ENCODE assay signal across 26 cellular contexts in the genomic region with DNA sequence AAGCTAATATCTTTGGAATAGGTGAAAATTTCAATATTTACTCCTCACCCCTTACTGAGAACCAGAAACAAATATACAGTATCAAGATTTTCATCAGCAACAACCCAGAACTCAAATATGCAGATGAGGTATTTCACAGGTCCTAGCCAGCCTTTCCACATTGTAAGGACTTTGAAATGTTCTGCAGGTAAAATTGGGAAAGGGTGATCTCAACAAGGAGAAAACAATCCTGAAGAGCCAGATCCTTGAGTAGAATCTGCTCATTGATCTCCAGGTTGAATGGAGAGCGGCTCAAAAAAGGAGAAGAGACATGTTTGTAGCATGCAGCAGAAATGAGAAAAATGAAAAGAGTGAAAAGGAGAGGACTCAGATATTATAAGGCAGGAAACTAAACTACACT.
DNase-seq lines count a peak whose midpoint lies in the region; ATAC-seq, FAIRE-seq and TF ChIP-seq lines count a peak whose summit lies in the region.
"Had no signal": no experiment of that assay in that cellular context is flagged by ENCODE, and none has a peak within 500 bp of the region (broad histone marks: within the 10 kb centered on the region; RNA-seq: fewer than 3 reads in every experiment).

No MANE protein-coding gene starts in this region.

- no peaks in the 10 kb centered on the region for H3K27me3 ChIP-seq in GM23338 (ENCODE audit: insufficient read depth)
- H3K27me3 ChIP-seq in PC-9 (ENCODE audit: insufficient read depth, low read depth) = no peaks in the 10 kb centered on the region
- no peaks in the 10 kb centered on the region for H3K27me3 ChIP-seq in hepatocyte
- H3K27me3 ChIP-seq in trophoblast cell (ENCODE audit: insufficient read depth, low read length) = no peaks in the 10 kb centered on the region
- no peaks in the 10 kb centered on the region for H3K27me3 ChIP-seq in HepG2 (ENCODE audit: control insufficient read depth in 1 of 2, insufficient read depth in 2 of 2, low read length in 2 of 2)
- H3K27me3 ChIP-seq in left lung = no peaks in the 10 kb centered on the region
- H3K27me3 ChIP-seq: BE2C, BLaER1 had no signal

- H3K14ac ChIP-seq in trophoblast cell (ENCODE audit: low read length) = no peak overlapping the region

- H4K91ac ChIP-seq in trophoblast cell (ENCODE audit: low read depth, low read length) = no peak overlapping the region

- H3K4me1 ChIP-seq in GM23338 (ENCODE audit: insufficient read depth) = no peaks in the 10 kb centered on the region
- no peaks in the 10 kb centered on the region for H3K4me1 ChIP-seq in PC-9 (replicated peaks; ENCODE audit: insufficient read depth)
- H3K4me1 ChIP-seq in hepatocyte (ENCODE audit: insufficient read depth) = no peaks in the 10 kb centered on the region
- no peaks in the 10 kb centered on the region for H3K4me1 ChIP-seq in trophoblast cell (ENCODE audit: control insufficient read depth in 1 of 2, insufficient read depth in 2 of 2, low read length in 2 of 2)
- no peaks in the 10 kb centered on the region for H3K4me1 ChIP-seq in HepG2 (ENCODE audit: insufficient read depth, low read length)
- no peaks in the 10 kb centered on the region for H3K4me1 ChIP-seq in left lung
- H3K4me1 ChIP-seq: BE2C, BLaER1 had no signal

- H3K9me3 Mint-ChIP-seq in GM23338 (peaks cover 9% of the 10 kb centered on the region; the same call in 2 of the 3 replicates), natural killer cell (peaks cover 14 to 15% of the 10 kb centered on the region in 2 donors)

- H4K20me1 ChIP-seq in GM23338 (replicated peaks; ENCODE audit: insufficient read depth) (no peaks in the 10 kb centered on the region), PC-9 (ENCODE audit: insufficient read depth) (no peaks in the 10 kb centered on the region), hepatocyte (ENCODE audit: insufficient read depth, poor library complexity, severe bottlenecking) (no peaks in the 10 kb centered on the region), HepG2 (ENCODE audit: insufficient read depth, low read length) (no peaks in the 10 kb centered on the region)
- H4K20me1 ChIP-seq: BLaER1 had no signal

- H3K27ac Mint-ChIP-seq in GM23338 = no peak overlapping the region
- H3K27ac Mint-ChIP-seq in natural killer cell = no peak overlapping the region
- H3K27ac Mint-ChIP-seq: CD14-positive monocyte; CD4-positive, alpha-beta memory T cell; CD4-positive, CD25-positive, alpha-beta regulatory T cell; CD8-positive, alpha-beta memory T cell had no signal

- H3K4me1 Mint-ChIP-seq in GM23338 (no peaks in the 10 kb centered on the region), natural killer cell (no peaks in the 10 kb centered on the region)
- H3K4me1 Mint-ChIP-seq: CD14-positive monocyte; CD4-positive, alpha-beta memory T cell; CD4-positive, CD25-positive, alpha-beta regulatory T cell; CD8-positive, alpha-beta memory T cell had no signal

- H3K9me2 ChIP-seq in GM23338 (ENCODE audit: insufficient read depth) = no peaks in the 10 kb centered on the region; the same call in 1 of the 2 replicates
- H3K9me2 ChIP-seq in PC-9 (ENCODE audit: insufficient read depth) = no peaks in the 10 kb centered on the region
- H3K9me2 ChIP-seq in hepatocyte (replicated peaks; ENCODE audit: insufficient read depth) = no peaks in the 10 kb centered on the region

- intact Hi-C loops in PC-9 (cut with micrococcal nuclease; ENCODE audit: unreplicated experiment) = no loop called here
- intact Hi-C loops in HepG2 (cut with micrococcal nuclease; ENCODE audit: unreplicated experiment) = no loop called here
- intact Hi-C loops in left lung (cut with DNase I) = no loop called here
- intact Hi-C loops in natural killer cell (cut with micrococcal nuclease) = no loop called here

- H2AK5ac ChIP-seq in trophoblast cell (ENCODE audit: low read length) = no peak overlapping the region

- TF ChIP-seq EP300 in HepG2 (IDR thresholded peaks at IDR 0.05; ENCODE audit: low read depth in 2 of 2, low read length in 2 of 2) (no peak), HepG2 (CRISPR knock-in tag; IDR thresholded peaks at IDR 0.05; ENCODE audit: borderline replicate concordance) (no peak)

- peaks cover 3% of the 10 kb centered on the region for H3K27me3 Mint-ChIP-seq in GM23338 (ENCODE audit: insufficient read depth, low read depth, poor library complexity)
- H3K27me3 Mint-ChIP-seq in natural killer cell (ENCODE audit: low read depth in 2 of 2) = no peaks in the 10 kb centered on the region
- H3K27me3 Mint-ChIP-seq: CD4-positive, alpha-beta memory T cell; CD4-positive, CD25-positive, alpha-beta regulatory T cell; CD8-positive, alpha-beta memory T cell had no signal

- H3K79me1 ChIP-seq in trophoblast cell (ENCODE audit: low read length) = no peaks in the 10 kb centered on the region

- POLR2A ChIA-PET in PC-9 (lab: Charles Lee; ENCODE audit: unreplicated experiment) = no interaction called here
- POLR2A ChIA-PET in HepG2 (lab: Yijun Ruan, JAX) = no interaction called here

- H3K36me3 ChIP-seq in GM23338 (ENCODE audit: insufficient read depth) (no peaks in the 10 kb centered on the region), PC-9 (ENCODE audit: low read depth) (no peaks in the 10 kb centered on the region), hepatocyte (replicated peaks; ENCODE audit: insufficient read depth, low read depth) (no peaks in the 10 kb centered on the region), trophoblast cell (ENCODE audit: control insufficient read depth in 1 of 2, insufficient read depth in 2 of 2, low read length in 2 of 2) (no peaks in the 10 kb centered on the region), HepG2 (replicated peaks in 1 of 2; ENCODE audit: control insufficient read depth in 1 of 2, insufficient read depth in 2 of 2, low read length in 2 of 2) (no peaks in the 10 kb centered on the region), left lung (no peaks in the 10 kb centered on the region)
- H3K36me3 ChIP-seq: BE2C, BLaER1 had no signal

- no peaks in the 10 kb centered on the region for H3K79me2 ChIP-seq in GM23338 (replicated peaks; ENCODE audit: insufficient read depth)
- no peaks in the 10 kb centered on the region for H3K79me2 ChIP-seq in PC-9 (ENCODE audit: low read depth)
- no peaks in the 10 kb centered on the region for H3K79me2 ChIP-seq in hepatocyte
- no peaks in the 10 kb centered on the region for H3K79me2 ChIP-seq in trophoblast cell (ENCODE audit: control insufficient read depth, insufficient read depth, low read length, poor library complexity)
- H3K79me2 ChIP-seq in HepG2 (ENCODE audit: insufficient read depth, low read length) = no peaks in the 10 kb centered on the region

- H3K27ac ChIP-seq in GM23338 (ENCODE audit: low read depth) (no peak overlapping the region), PC-9 (no peak overlapping the region), hepatocyte (no peak overlapping the region), trophoblast cell (ENCODE audit: low read depth, low read length) (no peak overlapping the region), HepG2 (ENCODE audit: extremely low read length, insufficient read depth, low read length) (no peak overlapping the region), left lung (no peak overlapping the region)
- H3K27ac ChIP-seq: BLaER1 had no signal

- no peak overlapping the region for H2BK120ac ChIP-seq in trophoblast cell (ENCODE audit: insufficient read depth, low read length, poor library complexity)

- H3F3A ChIP-seq in GM23338 (replicated peaks; ENCODE audit: low read depth) (no peaks in the 10 kb centered on the region), PC-9 (ENCODE audit: insufficient read depth, low read depth) (no peaks in the 10 kb centered on the region)

- H3K36me3 Mint-ChIP-seq in GM23338 (ENCODE audit: low read depth) (peaks cover 8% of the 10 kb centered on the region; the same call in 2 of the 3 replicates), natural killer cell (no peaks in the 10 kb centered on the region)
- H3K36me3 Mint-ChIP-seq: CD14-positive monocyte; CD4-positive, alpha-beta memory T cell; CD4-positive, CD25-positive, alpha-beta regulatory T cell; CD8-positive, alpha-beta memory T cell had no signal

- H3K4me2 ChIP-seq in GM23338 (no peak overlapping the region), PC-9 (no peak overlapping the region), hepatocyte (no peak overlapping the region), trophoblast cell (ENCODE audit: low read length) (no peak overlapping the region), HepG2 (ENCODE audit: low read depth, low read length) (no peak overlapping the region)
- H3K4me2 ChIP-seq: BLaER1 had no signal

- no peak overlapping the region for H4K8ac ChIP-seq in trophoblast cell (ENCODE audit: low read depth, low read length)

- H2AFZ ChIP-seq in GM23338 (peak overlapping the region; percentile 64; the same call in 1 of the 2 replicates), PC-9 (peak overlapping the region; percentile 52; the same call in 1 of the 2 replicates), hepatocyte (peak overlapping the region; percentile 2), trophoblast cell (ENCODE audit: insufficient read depth, low read length, poor library complexity) (no peak overlapping the region), HepG2 (ENCODE audit: low read length) (no peak overlapping the region)

- no peak for DNase-seq in GM23338 (ENCODE audit: low spot score)
- no peak for DNase-seq in PC-9
- no peak for DNase-seq in hepatocyte (ENCODE audit: low spot score)
- DNase-seq in trophoblast cell = peak; percentile 69 to 95
- DNase-seq in HepG2 (ENCODE audit: low spot score) = no peak
- no peak for DNase-seq in left lung
- DNase-seq in natural killer cell = no peak
- DNase-seq: 8988T; ACHN; BE2C; C1 segment of cervical spinal cord; Calu3; CD4-positive, alpha-beta memory T cell; CD4-positive, CD25-positive, alpha-beta regulatory T cell; CD8-positive, alpha-beta memory T cell; COR-L47; DMS79 treated with DMSO at 0.1 percent for 48 hours; GF-D8 had no signal

- BruUV-seq in PC-9 (replicated peaks; lab: Mats Ljungman, UMichigan) (no TSS peak), HepG2 (replicated peaks; lab: Mats Ljungman, UMichigan) (no TSS peak)

- H3K4me3 Mint-ChIP-seq in GM23338 (no peak overlapping the region), natural killer cell (no peak overlapping the region)
- H3K4me3 Mint-ChIP-seq: CD14-positive monocyte; CD4-positive, alpha-beta memory T cell; CD4-positive, CD25-positive, alpha-beta regulatory T cell; CD8-positive, alpha-beta memory T cell had no signal

- H2BK12ac ChIP-seq in trophoblast cell (ENCODE audit: low read length) = no peak overlapping the region

- in situ Hi-C loops in HepG2 (cut with HindIII; ENCODE audit: extremely low pct_ligation_motif_present, low pct_unique_long_range_greater_than_20kb) = no loop called here

- TF ChIP-seq POLR2A in HepG2 (IDR thresholded peaks at IDR 0.05; ENCODE audit: insufficient read depth in 1 of 2, low read depth in 2 of 2, low read length in 2 of 2) = no peak

- TF ChIP-seq CTCF in GM23338 (conservative IDR thresholded peaks at IDR 0.05; ENCODE audit: low read depth in 2 of 2) = no peak
- TF ChIP-seq CTCF in PC-9 (conservative IDR thresholded peaks at IDR 0.05) = no peak
- TF ChIP-seq CTCF in hepatocyte (IDR thresholded peaks at IDR 0.05; ENCODE audit: poor library complexity) = no peak
- TF ChIP-seq CTCF in HepG2 (CRISPR knock-in tag; IDR thresholded peaks at IDR 0.05) = no peak
- TF ChIP-seq CTCF in left lung (IDR thresholded peaks at IDR 0.05) = no peak
- TF ChIP-seq CTCF in natural killer cell (IDR thresholded peaks at IDR 0.05) = no peak

- H3K4me3 ChIP-seq in GM23338 = no peak overlapping the region
- no peak overlapping the region for H3K4me3 ChIP-seq in PC-9
- no peak overlapping the region for H3K4me3 ChIP-seq in hepatocyte
- no peak overlapping the region for H3K4me3 ChIP-seq in trophoblast cell (ENCODE audit: low read depth, low read length)
- H3K4me3 ChIP-seq in HepG2 (replicated peaks in 1 of 3; ENCODE audit: insufficient read depth in 1 of 3, low read depth in 2 of 3, low read length in 3 of 3) = no peak overlapping the region
- H3K4me3 ChIP-seq in left lung = no peak overlapping the region
- H3K4me3 ChIP-seq: BLaER1 had no signal

- CTCF ChIA-PET in PC-9 (lab: Charles Lee) = no interaction called here
- CTCF ChIA-PET in HepG2 (lab: Yijun Ruan, JAX; ENCODE audit: low intra/inter-chr PET ratio, low total read pairs) = no interaction called here

- H4K12ac ChIP-seq in trophoblast cell (ENCODE audit: low read depth, low read length) = no peak overlapping the region

- WGBS in hepatocyte (ENCODE audit: low lambda C conversion rate, missing lambda C conversion rate) = 76% methylated on average over 1 of the region's 1 CpG
- WGBS in trophoblast cell (ENCODE audit: extremely low coverage, insufficient coverage, insufficient read length) = no CpG with 5 or more reads among the region's 1 CpG
- 0% methylated on average over 1 of the region's 1 CpG for WGBS in HepG2 (ENCODE audit: low lambda C conversion rate)

- no peak for TF ChIP-seq RAD21 in HepG2 (CRISPR knock-in tag; IDR thresholded peaks at IDR 0.05)

- ATAC-seq in GM23338 (no peak), HepG2 (no peak), left lung (no peak), natural killer cell (no peak), GM21423 (IDR thresholded peaks at IDR 0.05; ENCODE audit: unreplicated experiment) (no peak)

- H3K9ac ChIP-seq in trophoblast cell (ENCODE audit: low read length) (no peak overlapping the region), HepG2 (ENCODE audit: insufficient read depth, low read depth, low read length) (no peak overlapping the region)
- H3K9ac ChIP-seq: BLaER1 had no signal

- H2BK5ac ChIP-seq in trophoblast cell (ENCODE audit: low read depth, low read length, poor library complexity) = no peak overlapping the region

- no peaks in the 10 kb centered on the region for H3K9me3 ChIP-seq in PC-9 (ENCODE audit: insufficient read depth, low read depth)
- H3K9me3 ChIP-seq in hepatocyte (ENCODE audit: low read depth) = no peaks in the 10 kb centered on the region
- H3K9me3 ChIP-seq in trophoblast cell (ENCODE audit: insufficient read depth, low read depth, low read length) = no peaks in the 10 kb centered on the region
- peaks cover 4% of the 10 kb centered on the region; the same call in 1 of the 2 replicates for H3K9me3 ChIP-seq in HepG2 (ENCODE audit: low read length)
- peaks cover 0 to 4% of the 10 kb centered on the region in 2 donors for H3K9me3 ChIP-seq in left lung
- H3K9me3 ChIP-seq: BE2C, BLaER1 had no signal

- no peak overlapping the region for H3K23ac ChIP-seq in trophoblast cell (ENCODE audit: low read length)

- H3K18ac ChIP-seq in trophoblast cell (ENCODE audit: low read length) = no peak overlapping the region

- H3K4ac ChIP-seq in trophoblast cell (ENCODE audit: low read depth, low read length) = no peak overlapping the region

- no peak for FAIRE-seq in HepG2 (lab: Jason Lieb, UNC)
- FAIRE-seq: A204.1, D721Med, G401.6, GM12891, GM19239 had no signal

Comparison
In these comparisons a context has a peak if more than half of its experiments do, and no peak if none do; other contexts are left out.
1. DNase-seq: peak in trophoblast cell (2 of 2); none in GM23338 (single experiment), PC-9 (0 of 2), hepatocyte (single experiment), HepG2 (single experiment), left lung (0 of 2) and natural killer cell (single experiment).
2. H2AFZ ChIP-seq: peak in GM23338 (single experiment), PC-9 (single experiment) and hepatocyte (single experiment); none in trophoblast cell (single experiment) and HepG2 (single experiment).